In genomic region chr3:147604136-147604535, GRCh38 we compare ENCODE assay signal across 35 cellular contexts.
"Had no signal": no experiment of that assay in that cellular context is flagged by ENCODE, and none has a peak within 500 bp of the region (broad histone marks: within the 10 kb centered on the region; RNA-seq: fewer than 3 reads in every experiment).

No MANE protein-coding gene starts in this region.

- DNase-seq: Karpas-422, Kasumi-1, KG1, MG63, MM.1S, MV-4-11, NCI-H1048, NCI-H1092, NCI-H1092 treated with DMSO at 0.1 percent for 48 hours, NCI-H1105, NCI-H1105 treated with DMSO at 0.1 percent for 48 hours, NCI-H1417, NCI-H1417 treated with DMSO at 0.1 percent for 48 hours, NCI-H1436, NCI-H1436 treated with DMSO at 0.1 percent for 48 hours, NCI-H146, NCI-H1694, NCI-H1694 treated with DMSO at 0.1 percent for 48 hours, NCI-H187, NCI-H187 treated with DMSO at 0.1 percent for 48 hours, NCI-H1930, NCI-H2029, NCI-H2029 treated with DMSO at 0.1 percent for 48 hours, NCI-H2081, NCI-H2081 treated with DMSO at 0.1 percent for 48 hours, NCI-H2107, NCI-H2171, NCI-H2171 treated with DMSO at 0.1 percent for 48 hours, NCI-H2227 treated with DMSO at 0.1 percent for 48 hours, NCI-H226, NCI-H345, NCI-H446, NCI-H446 treated with DMSO at 0.1 percent for 48 hours, NCI-H510A, NCI-H510A treated with DMSO at 0.1 percent for 48 hours had no signal
